ENCODE assay signal across 10 cellular contexts in the genomic region with DNA sequence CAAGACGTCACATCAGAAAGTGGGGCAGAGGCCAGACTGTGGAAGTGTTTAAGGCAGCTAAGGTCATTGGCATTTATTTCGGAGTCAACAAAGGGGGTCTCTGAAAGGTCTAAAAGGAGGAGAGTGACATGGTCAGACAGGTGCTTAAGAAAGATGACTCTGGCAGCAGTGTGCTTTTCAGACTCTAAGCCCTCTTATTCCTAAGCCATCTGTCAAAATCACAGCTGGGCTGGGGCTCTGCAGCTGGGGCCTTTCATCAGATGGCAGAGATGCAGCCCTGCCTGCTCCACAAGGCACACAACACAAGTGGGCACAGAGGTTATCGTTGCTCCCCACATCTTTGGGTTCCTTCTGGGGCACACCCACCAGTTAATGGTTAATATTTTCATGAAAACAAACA. TPM values are rescaled to one million over a fixed set of nuclear protein-coding genes. Genes with fewer than 3 reads are reported as not detected.
DNase-seq lines count a peak whose midpoint lies in the region; ATAC-seq and TF ChIP-seq lines count a peak whose summit lies in the region.
"Had no signal": no experiment of that assay in that cellular context is flagged by ENCODE, and none has a peak within 500 bp of the region (broad histone marks: within the 10 kb centered on the region; RNA-seq: fewer than 3 reads in every experiment).

No MANE protein-coding gene starts in this region.

- CTCF ChIA-PET in GM10248 (lab: Yijun Ruan, JAX): interaction anchor here (0.7 to 9.7 kb wide), 14 partner anchors 10 to 482 kb away, joined by 3 to 86 read pairs (median 6); partner anchors contain the start of gene FBXL22

- TF ChIP-seq CTCF in ascending aorta (IDR thresholded peaks at IDR 0.05) (no peak), natural killer cell (IDR thresholded peaks at IDR 0.05) (no peak), GM10248 (IDR thresholded peaks at IDR 0.05; ENCODE audit: control extremely low read depth, extremely low read depth, low read depth, missing control alignments) (no peak)

- no peak overlapping the region for H3K4me3 Mint-ChIP-seq in stimulated activated naive CD8-positive, alpha-beta T cell treated with anti-CD3 and anti-CD28 coated beads, Interleukin-15, Interleukin-2, amounts not matched to agents 100 ng/mL and 50 ng/mL, for 24 hours
- no peak overlapping the region for H3K4me3 Mint-ChIP-seq in natural killer cell

- POLR2A ChIA-PET in GM10248 (lab: Yijun Ruan, JAX): no interaction called here

- H3K27ac Mint-ChIP-seq in stimulated activated naive CD8-positive, alpha-beta T cell treated with anti-CD3 and anti-CD28 coated beads, Interleukin-15, Interleukin-2, amounts not matched to agents 100 ng/mL and 50 ng/mL, for 24 hours: peak overlapping the region; percentile 80
- peak overlapping the region; percentile 90 for H3K27ac Mint-ChIP-seq in natural killer cell

- H3K4me1 ChIP-seq in ascending aorta (peaks cover 0 to 11% of the 10 kb centered on the region in 2 donors), aorta (ENCODE audit: control insufficient read depth in 1 of 2, insufficient read depth in 2 of 2, low read length in 2 of 2) (no peaks in the 10 kb centered on the region)

- no peak for DNase-seq in stimulated activated naive CD8-positive, alpha-beta T cell treated with anti-CD3 and anti-CD28 coated beads, Interleukin-15, Interleukin-2, amounts not matched to agents 100 U/mL and 50 U/mL, for 24 hours
- DNase-seq in ascending aorta (ENCODE audit: low spot score in 2 of 2) (no peak), natural killer cell (no peak), aorta (no peak), NCI-H2107 treated with DMSO at 0.1 percent for 48 hours (lab: John Stamatoyannopoulos, UW; ENCODE audit: unreplicated experiment) (no peak), GM10248 (ENCODE audit: extremely low spot score) (no peak)
- DNase-seq: activated gamma-delta T cell treated with Interleukin-2 at 50 U/mL for 16 hours had no signal

- H3K36me3 ChIP-seq in ascending aorta: peaks cover 32 to 53% of the 10 kb centered on the region in 2 donors
- peaks cover 0 to 8% of the 10 kb centered on the region in 2 donors for H3K36me3 ChIP-seq in aorta (ENCODE audit: control insufficient read depth in 1 of 2, insufficient read depth in 2 of 2, low read length in 1 of 2)

- no peaks in the 10 kb centered on the region for H3K9me3 Mint-ChIP-seq in stimulated activated naive CD8-positive, alpha-beta T cell treated with anti-CD3 and anti-CD28 coated beads, Interleukin-15, Interleukin-2, amounts not matched to agents 100 ng/mL and 50 ng/mL, for 24 hours
- no peaks in the 10 kb centered on the region for H3K9me3 Mint-ChIP-seq in natural killer cell

- no peaks in the 10 kb centered on the region for H3K9me3 ChIP-seq in ascending aorta
- no peaks in the 10 kb centered on the region for H3K9me3 ChIP-seq in aorta (ENCODE audit: control insufficient read depth, low read length)

- intact Hi-C loops in ascending aorta (cut with DNase I): loop anchor here (5.0 kb wide), 1 partner anchor 456 kb away; no protein-coding TSS in a partner anchor
- intact Hi-C loops in natural killer cell (cut with micrococcal nuclease): no loop called here
- intact Hi-C loops in aorta (cut with DNase I): loop anchor here in 1 of 2 donors (5.0 kb wide), 1 partner anchor 456 kb away; no protein-coding TSS in a partner anchor

- peaks cover 44% of the 10 kb centered on the region for H3K36me3 Mint-ChIP-seq in stimulated activated naive CD8-positive, alpha-beta T cell treated with anti-CD3 and anti-CD28 coated beads, Interleukin-15, Interleukin-2, amounts not matched to agents 100 ng/mL and 50 ng/mL, for 24 hours (ENCODE audit: low read depth)
- peaks cover 15% of the 10 kb centered on the region for H3K36me3 Mint-ChIP-seq in natural killer cell

- ATAC-seq in stimulated activated naive CD8-positive, alpha-beta T cell treated with anti-CD3 and anti-CD28 coated beads, Interleukin-15, Interleukin-2, amounts not matched to agents 100 U/mL and 50 U/mL, for 24 hours: no peak
- ATAC-seq in natural killer cell (no peak), aorta (ENCODE audit: low FRiP score) (no peak), HG02970 (IDR thresholded peaks at IDR 0.05; ENCODE audit: low FRiP score, unreplicated experiment) (no peak)

- H3K27me3 Mint-ChIP-seq in stimulated activated naive CD8-positive, alpha-beta T cell treated with anti-CD3 and anti-CD28 coated beads, Interleukin-15, Interleukin-2, amounts not matched to agents 100 ng/mL and 50 ng/mL, for 24 hours: no peaks in the 10 kb centered on the region
- H3K27me3 Mint-ChIP-seq in natural killer cell (ENCODE audit: low read depth in 2 of 2): no peaks in the 10 kb centered on the region

- H3K4me3 ChIP-seq in ascending aorta: no peak overlapping the region
- no peak overlapping the region for H3K4me3 ChIP-seq in aorta (ENCODE audit: low read length in 2 of 2)
- H3K4me3 ChIP-seq: K562 had no signal

- H3K27ac ChIP-seq in ascending aorta: peak overlapping the region; percentile 52 to 58
- H3K27ac ChIP-seq in aorta (ENCODE audit: low read depth in 1 of 2, low read length in 2 of 2): peak overlapping the region; percentile 9 to 31

- H3K4me1 Mint-ChIP-seq in stimulated activated naive CD8-positive, alpha-beta T cell treated with anti-CD3 and anti-CD28 coated beads, Interleukin-15, Interleukin-2, amounts not matched to agents 100 ng/mL and 50 ng/mL, for 24 hours (ENCODE audit: low read depth): peaks cover 29% of the 10 kb centered on the region
- H3K4me1 Mint-ChIP-seq in natural killer cell: peaks cover 18% of the 10 kb centered on the region in 2 donors

- 51 to 57% methylated on average over 3 of the region's 3 CpGs for WGBS in aorta, 2 donors

- H3K27me3 ChIP-seq in ascending aorta (no peaks in the 10 kb centered on the region), aorta (ENCODE audit: control insufficient read depth in 1 of 2, insufficient read depth in 2 of 2, low read length in 1 of 2) (no peaks in the 10 kb centered on the region)

RNA-seq across cellular contexts. Expression of gene FBXL22, which starts 14.0 kb away (rescaled TPM):
- 0.43 TPM for total RNA-seq in ascending aorta
- 1 to 10 TPM in 1 of 3 donors, under 1 TPM in 2; 0.33 to 2.3 (median 0.65) TPM for total RNA-seq in natural killer cell
- 10 to 100 TPM; 16.3 to 18.6 TPM for total RNA-seq in aorta
- 10 to 100 TPM in 1 of 2 donors, 1 to 10 TPM in 1; 4.8 to 32.0 TPM for polyA plus RNA-seq in aorta
- total RNA-seq: K562 had no signal
- polyA plus RNA-seq: K562 had no signal

Comparison
In these comparisons a context has a peak if more than half of its experiments do, and no peak if none do; other contexts are left out.
1. RNA of gene FBXL22, which starts 14.0 kb away (total RNA-seq): 16.3 to 18.6 TPM in aorta; 0.33 to 2.3 TPM in natural killer cell and 0.43 TPM in ascending aorta (single experiment); every median in the first group is over 4 times any median in the second.